Comparison of ENCODE assay signal across 17 cellular contexts in genomic region chr20:55135923-55136322, GRCh38.
DNase-seq lines count a peak whose midpoint lies in the region; ATAC-seq and TF ChIP-seq lines count a peak whose summit lies in the region.
"Had no signal": no experiment of that assay in that cellular context is flagged by ENCODE, and none has a peak within 500 bp of the region (broad histone marks: within the 10 kb centered on the region; RNA-seq: fewer than 3 reads in every experiment).

No MANE protein-coding gene starts in this region.

- no peak overlapping the region for H3K4me3 ChIP-seq in RWPE2 (ENCODE audit: severe bottlenecking)
- no peak overlapping the region for H3K4me3 ChIP-seq in mesenchymal stem cell (ENCODE audit: insufficient read depth in 1 of 2, low read depth in 1 of 2, low read length in 2 of 2)
- H3K4me3 ChIP-seq: GM12878, GM23248 had no signal

- H2AK5ac ChIP-seq in mesenchymal stem cell (ENCODE audit: low read length, severe bottlenecking), result no peak overlapping the region

- DNase-seq in NCI-H69 (lab: John Stamatoyannopoulos, UW), result peak; percentile 6
- DNase-seq in RWPE2 (ENCODE audit: low spot score), result peak; percentile 50
- DNase-seq in nucleus accumbens (lab: John Stamatoyannopoulos, UW), result no peak
- no peak for DNase-seq in NCI-H748 (lab: John Stamatoyannopoulos, UW; ENCODE audit: unreplicated experiment)
- DNase-seq in mesenchymal stem cell, result no peak
- DNase-seq: C1 segment of cervical spinal cord; Calu3; CD4-positive, alpha-beta memory T cell; COR-L47; DMS79; EL; GDM1; GM23248; H7; HCEC 1CT had no signal

- no peak overlapping the region for H3K4ac ChIP-seq in mesenchymal stem cell (ENCODE audit: low read depth in 1 of 2, low read length in 2 of 2)

- H3K36me3 ChIP-seq in RWPE2 (ENCODE audit: low read depth) (no peaks in the 10 kb centered on the region), mesenchymal stem cell (ENCODE audit: control insufficient read depth in 1 of 2, insufficient read depth in 2 of 2, low read depth in 1 of 2, low read length in 2 of 2) (no peaks in the 10 kb centered on the region)

- H2BK5ac ChIP-seq in mesenchymal stem cell (ENCODE audit: low read depth, low read length, poor library complexity, severe bottlenecking), result no peak overlapping the region

- no peak overlapping the region for H2AFZ ChIP-seq in mesenchymal stem cell (ENCODE audit: low read depth, low read length)
- H2AFZ ChIP-seq: GM23248 had no signal

- no peak overlapping the region for H4K91ac ChIP-seq in mesenchymal stem cell (ENCODE audit: low read length)

- ATAC-seq in RWPE2 (ENCODE audit: low read depth) (no peak), esophagus mucosa (peak; percentile 71)
- ATAC-seq: GM12878 had no signal

- H3K27me3 ChIP-seq in RWPE2 (ENCODE audit: insufficient read depth, poor library complexity, severe bottlenecking) (peaks cover 4% of the 10 kb centered on the region), mesenchymal stem cell (ENCODE audit: control insufficient read depth in 1 of 2, insufficient read depth in 1 of 2, low read length in 2 of 2) (no peaks in the 10 kb centered on the region)

- H3K27ac ChIP-seq in RWPE2 (ENCODE audit: poor library complexity, severe bottlenecking) (no peak overlapping the region), mesenchymal stem cell (ENCODE audit: low read length, poor library complexity, severe bottlenecking) (no peak overlapping the region)
- H3K27ac ChIP-seq: GM23248 had no signal

- H3K9ac ChIP-seq in mesenchymal stem cell (ENCODE audit: low read length), result no peak overlapping the region
- H3K9ac ChIP-seq: GM23248 had no signal

- H2BK15ac ChIP-seq in mesenchymal stem cell (ENCODE audit: low read depth, poor library complexity, severe bottlenecking), result no peak overlapping the region

- no peak overlapping the region for H3K23ac ChIP-seq in mesenchymal stem cell (ENCODE audit: low read length in 2 of 2)

- no peak overlapping the region for H4K8ac ChIP-seq in mesenchymal stem cell (ENCODE audit: low read length)

- H3K9me3 ChIP-seq in RWPE2 (ENCODE audit: severe bottlenecking) (no peaks in the 10 kb centered on the region), mesenchymal stem cell (ENCODE audit: control insufficient read depth, low read length) (no peaks in the 10 kb centered on the region)

- H3K4me1 ChIP-seq in RWPE2 (ENCODE audit: insufficient read depth, poor library complexity, severe bottlenecking), result no peaks in the 10 kb centered on the region
- H3K4me1 ChIP-seq in mesenchymal stem cell (ENCODE audit: control insufficient read depth, insufficient read depth, low read depth, low read length), result no peaks in the 10 kb centered on the region

- no peak overlapping the region for H3K18ac ChIP-seq in mesenchymal stem cell (ENCODE audit: low read depth in 1 of 2, low read length in 2 of 2)

- H3K14ac ChIP-seq in mesenchymal stem cell (ENCODE audit: low read length in 2 of 2), result no peak overlapping the region

- WGBS in mesenchymal stem cell, result 51% methylated on average over 3 of the region's 3 CpGs

- no peak overlapping the region for H2BK120ac ChIP-seq in mesenchymal stem cell (ENCODE audit: low read depth, low read length)

- H3K4me2 ChIP-seq in mesenchymal stem cell (ENCODE audit: low read length, poor library complexity, severe bottlenecking), result no peak overlapping the region

- no peak overlapping the region for H2BK12ac ChIP-seq in mesenchymal stem cell (ENCODE audit: low read length in 2 of 2)

- H3K79me1 ChIP-seq in mesenchymal stem cell (replicated peaks; ENCODE audit: low read length, poor library complexity, severe bottlenecking), result no peaks in the 10 kb centered on the region

- TF ChIP-seq CTCF in RWPE2 (IDR thresholded peaks at IDR 0.05; ENCODE audit: poor library complexity, severe bottlenecking), result no peak

Comparison
In these comparisons a context has a peak if more than half of its experiments do, and no peak if none do; other contexts are left out.
1. DNase-seq: peak in NCI-H69 (single experiment) and RWPE2 (single experiment); none in nucleus accumbens (0 of 56), NCI-H748 (single experiment) and mesenchymal stem cell (single experiment).